ENCODE assay signal across 8 cellular contexts in the genomic region with DNA sequence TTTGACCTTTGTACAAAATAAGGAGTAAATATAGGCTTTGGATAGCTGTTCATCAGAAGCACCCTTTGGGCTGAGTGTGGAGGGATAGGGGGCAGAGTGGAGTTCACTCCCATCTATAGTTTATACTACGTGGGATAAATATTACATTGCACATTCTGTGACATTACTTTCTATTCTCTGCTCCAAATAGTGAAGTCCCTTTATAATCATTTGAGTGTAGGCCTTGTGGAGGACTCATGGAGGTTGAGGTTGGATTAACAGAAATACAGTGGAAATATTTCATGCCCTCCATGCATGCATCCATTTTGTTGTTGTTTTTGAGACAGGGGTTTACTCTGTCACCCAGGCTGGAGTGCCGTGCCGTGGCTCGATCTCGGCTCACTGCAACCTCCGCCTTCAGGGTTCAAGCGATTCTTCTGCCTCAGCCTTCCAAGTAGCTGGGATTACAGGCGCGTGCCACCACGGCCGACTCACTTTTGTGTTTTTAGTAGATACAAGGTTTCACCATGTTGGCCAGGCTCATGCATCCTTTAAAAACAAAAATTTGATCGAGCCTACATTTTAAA. TPM values are rescaled to one million over a fixed set of nuclear protein-coding genes. Genes with fewer than 3 reads are reported as not detected.
A peak's percentile ranks its signal among the peaks of the same experiment; 100 is the strongest.
DNase-seq lines count a peak whose midpoint lies in the region; ATAC-seq and TF ChIP-seq lines count a peak whose summit lies in the region.

No MANE protein-coding gene starts in this region.

- H3K4me1 ChIP-seq in A673 (ENCODE audit: insufficient read depth, low read length, poor library complexity, severe bottlenecking), result no peaks in the 10 kb centered on the region

- intact Hi-C loops in A673 (cut with micrococcal nuclease; ENCODE audit: unreplicated experiment), result no loop called here
- intact Hi-C loops in activated CD4-positive, alpha-beta memory T cell treated with anti-CD3 and anti-CD28 coated beads for 36 hours (cut with micrococcal nuclease), result loop anchor here (1.0 to 5.0 kb wide), 4 partner anchors 29 to 423 kb away; a partner anchor contains a TSS

- DNase-seq in A673 (ENCODE audit: low spot score) (peak; percentile 15), GM13976 (ENCODE audit: low spot score) (peak; percentile 33), germinal center (ENCODE audit: low spot score) (peak; percentile 17), putamen (ENCODE audit: low spot score) (peak; percentile 22)
- peak; percentile 55 for DNase-seq in activated CD4-positive, alpha-beta memory T cell treated with anti-CD3 and anti-CD28 coated beads for 36 hours

- no peak overlapping the region for H3K27ac ChIP-seq in A673 (ENCODE audit: low read depth, low read length, poor library complexity, severe bottlenecking)

- peaks cover 3% of the 10 kb centered on the region for H3K36me3 Mint-ChIP-seq in activated CD4-positive, alpha-beta memory T cell treated with anti-CD3 and anti-CD28 coated beads for 36 hours

- H3K27ac Mint-ChIP-seq in activated CD4-positive, alpha-beta memory T cell treated with anti-CD3 and anti-CD28 coated beads for 36 hours, result peak overlapping the region; percentile 61

- no peaks in the 10 kb centered on the region for H3K9me3 ChIP-seq in A673 (ENCODE audit: low read depth, low read length, poor library complexity, severe bottlenecking)

- no peaks in the 10 kb centered on the region for H3K27me3 Mint-ChIP-seq in activated CD4-positive, alpha-beta memory T cell treated with anti-CD3 and anti-CD28 coated beads for 36 hours

- no peak for ATAC-seq in GM21529 (IDR thresholded peaks at IDR 0.05; ENCODE audit: unreplicated experiment)
- ATAC-seq in GM19397 (IDR thresholded peaks at IDR 0.05; ENCODE audit: unreplicated experiment), result no peak
- no peak for ATAC-seq in GM18861 (IDR thresholded peaks at IDR 0.05; ENCODE audit: unreplicated experiment)

- in situ Hi-C loops in GM13976 (cut with MboI; ENCODE audit: low sequenced_read_pairs, unreplicated experiment), result no loop called here

- H3K36me3 ChIP-seq in A673 (ENCODE audit: insufficient read depth, low read length, poor library complexity, severe bottlenecking), result no peaks in the 10 kb centered on the region

- TF ChIP-seq CTCF in A673 (conservative IDR thresholded peaks at IDR 0.05; ENCODE audit: low read depth, low read length) (peak; percentile 37), GM13976 (IDR thresholded peaks at IDR 0.05; ENCODE audit: borderline replicate concordance, control extremely low read depth, extremely low read depth, insufficient read depth, missing control alignments) (peak; percentile 5)

- H3K4me3 ChIP-seq in A673 (ENCODE audit: low read depth, low read length, poor library complexity, severe bottlenecking), result peak overlapping the region; percentile 89

- CTCF ChIA-PET in A673 (lab: Charles Lee), result no interaction called here
- CTCF ChIA-PET in activated CD4-positive, alpha-beta memory T cell treated with anti-CD3 and anti-CD28 coated beads for 36 hours (lab: Charles Lee), result interaction anchor here (2.5 kb wide), 1 partner anchor 132 kb away, joined by 8 read pairs; a partner anchor contains a TSS

- peak overlapping the region; percentile 87 for H3K4me3 Mint-ChIP-seq in activated CD4-positive, alpha-beta memory T cell treated with anti-CD3 and anti-CD28 coated beads for 36 hours

- H3K4me1 Mint-ChIP-seq in activated CD4-positive, alpha-beta memory T cell treated with anti-CD3 and anti-CD28 coated beads for 36 hours (ENCODE audit: low read depth), result peaks cover 39% of the 10 kb centered on the region

- POLR2A ChIA-PET in A673 (lab: Charles Lee; ENCODE audit: low non-redundant PET), result no interaction called here
- POLR2A ChIA-PET in activated CD4-positive, alpha-beta memory T cell treated with anti-CD3 and anti-CD28 coated beads for 36 hours (lab: Charles Lee), result interaction anchor here (0.6 kb wide), 1 partner anchor 73 kb away, joined by 3 read pairs; no protein-coding TSS in a partner anchor

- no peaks in the 10 kb centered on the region for H3K27me3 ChIP-seq in A673 (replicated peaks; ENCODE audit: insufficient read depth, low read depth, low read length, poor library complexity)

- TSS peak; percentile 29 for BruUV-seq in A673 (replicated peaks; lab: Mats Ljungman, UMichigan)

- no peaks in the 10 kb centered on the region for H3K9me3 Mint-ChIP-seq in activated CD4-positive, alpha-beta memory T cell treated with anti-CD3 and anti-CD28 coated beads for 36 hours

RNA-seq across cellular contexts. Expression of a gene that starts 1.4 kb away (rescaled TPM):
- total RNA-seq in A673 (2021), result 30.2 and 31.6 TPM in 2 replicates
- 10 to 100 TPM; 20.6 to 23.0 TPM for total RNA-seq in activated CD4-positive, alpha-beta memory T cell treated with anti-CD3 and anti-CD28 coated beads for 36 hours

RNA-seq across cellular contexts. Expression of a gene that starts 40.4 kb away (rescaled TPM):
- 0.19 and 0.26 TPM in 2 replicates for total RNA-seq in A673 (2021)
- under 1 TPM in 1 of 2 experiments, not detected in 1; 0.07 TPM for total RNA-seq in activated CD4-positive, alpha-beta memory T cell treated with anti-CD3 and anti-CD28 coated beads for 36 hours
